19 cellular contexts compared by ENCODE assay signal in the genomic region with DNA sequence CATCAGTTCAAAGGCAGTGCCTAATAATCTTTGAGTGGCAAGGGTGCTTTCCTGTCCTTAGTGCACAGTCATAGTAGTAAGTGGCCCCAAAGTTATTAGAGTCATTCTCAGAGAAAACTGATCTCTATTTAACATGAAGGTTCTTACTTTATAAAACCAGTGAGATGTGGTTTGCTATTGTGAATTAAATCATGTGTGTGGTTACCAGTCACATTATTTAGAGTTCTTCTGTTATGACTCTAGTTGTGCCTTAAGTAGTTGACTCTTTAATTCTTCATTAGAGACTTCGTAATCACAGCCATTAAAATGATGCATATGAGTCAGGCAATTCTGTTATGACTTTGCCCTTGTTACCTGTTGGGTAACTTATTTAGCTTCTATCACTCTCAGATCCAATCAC.
DNase-seq lines count a peak whose midpoint lies in the region; ATAC-seq and TF ChIP-seq lines count a peak whose summit lies in the region.
"Had no signal": no experiment of that assay in that cellular context is flagged by ENCODE, and none has a peak within 500 bp of the region (broad histone marks: within the 10 kb centered on the region; RNA-seq: fewer than 3 reads in every experiment).

No MANE protein-coding gene starts in this region.

- TF ChIP-seq CTCF in vagina (IDR thresholded peaks at IDR 0.05) = no peak

- H3K4me1 ChIP-seq in vagina = no peaks in the 10 kb centered on the region
- H3K4me1 ChIP-seq: prostate gland, spleen had no signal

- no peak overlapping the region for H3K4me3 ChIP-seq in vagina
- H3K4me3 ChIP-seq: PC-9, prostate gland, spleen, thoracic aorta had no signal

- H3K36me3 ChIP-seq in vagina = no peaks in the 10 kb centered on the region
- H3K36me3 ChIP-seq: prostate gland, spleen, thoracic aorta had no signal

- no peak overlapping the region for H3K27ac ChIP-seq in vagina
- H3K27ac ChIP-seq: PC-9, prostate gland, spleen, thoracic aorta had no signal

- no peaks in the 10 kb centered on the region for H3K9me3 ChIP-seq in vagina
- H3K9me3 ChIP-seq: prostate gland, spleen, thoracic aorta had no signal

- ATAC-seq in GM18868 (IDR thresholded peaks at IDR 0.05; ENCODE audit: unreplicated experiment) (peak; percentile 85), HG02642 (IDR thresholded peaks at IDR 0.05; ENCODE audit: poor library complexity, unreplicated experiment) (peak; percentile 65), HG03378 (IDR thresholded peaks at IDR 0.05; ENCODE audit: unreplicated experiment) (peak; percentile 71), GM21723 (IDR thresholded peaks at IDR 0.05; ENCODE audit: unreplicated experiment) (no peak)

- no peak for TF ChIP-seq POLR2A in vagina (IDR thresholded peaks at IDR 0.05)

- intact Hi-C loops in vagina (cut with DNase I) = no loop called here

- DNase-seq in renal cortical epithelial cell (ENCODE audit: low read depth) (peak; percentile 3), vagina (ENCODE audit: extremely low spot score in 2 of 2) (no peak), NCI-H2029 treated with DMSO at 0.1 percent for 48 hours (lab: John Stamatoyannopoulos, UW) (no peak)
- DNase-seq: activated effector memory CD4-positive, alpha-beta T cell treated with anti-CD3 and anti-CD28 coated beads, Interleukin-2, amount 50 U/mL, for 16 hours; endodermal cell; hippocampal formation; KBM-7; MV-4-11; NCI-H2081; NCI-H526 treated with DMSO at 0.1 percent for 48 hours; nephron progenitor cell; PC-9; spleen had no signal

- no peaks in the 10 kb centered on the region for H3K27me3 ChIP-seq in vagina
- H3K27me3 ChIP-seq: spleen had no signal
